Comparison of ENCODE assay signal across 18 cellular contexts in genomic region chr13:49295231-49295630, GRCh38.
"Had no signal": no experiment of that assay in that cellular context is flagged by ENCODE, and none has a peak within 500 bp of the region (broad histone marks: within the 10 kb centered on the region; RNA-seq: fewer than 3 reads in every experiment).

No MANE protein-coding gene starts in this region.

- DNase-seq: cortex of kidney; dorsolateral prefrontal cortex; effector CD8-positive, alpha-beta T cell; foreskin melanocyte; mucosa of descending colon; naive thymus-derived CD8-positive, alpha-beta T cell; occipital lobe; right lobe of liver; stimulated activated CD4-positive, alpha-beta T cell treated with anti-CD3 and anti-CD28 coated beads, Interleukin-4, amount 100 ng/mL, for 1 hour; stimulated activated CD8-positive, alpha-beta memory T cell treated with anti-CD3 and anti-CD28 coated beads, Interleukin-4, amount 100 ng/mL, for 48 hours; stimulated activated naive CD8-positive, alpha-beta T cell treated with anti-CD3 and anti-CD28 coated beads, Interleukin-15, Interleukin-2, amounts not matched to agents 100 U/mL and 50 U/mL, for 24 hours had no signal

- H3K9me3 ChIP-seq: mucosa of descending colon, prostate gland, right lobe of liver, thoracic aorta had no signal

- H3K27me3 ChIP-seq: dorsolateral prefrontal cortex, hepatocyte, neural progenitor cell, right lobe of liver had no signal

- H3K4me3 ChIP-seq: dorsolateral prefrontal cortex, hepatocyte, mucosa of descending colon, neural progenitor cell, prostate gland, right lobe of liver, thoracic aorta had no signal

- H3K4me2 ChIP-seq: hepatocyte, neural progenitor cell had no signal

- H3K27me3 Mint-ChIP-seq: naive thymus-derived CD8-positive, alpha-beta T cell; type B pancreatic cell had no signal

- H3K4me3 Mint-ChIP-seq: naive thymus-derived CD8-positive, alpha-beta T cell; neural progenitor cell; stimulated activated effector memory CD8-positive, alpha-beta T cell treated with anti-CD3 and anti-CD28 coated beads, Interleukin-12 subunit alpha, Interleukin-12 subunit beta, amount 100 ng/mL, for 72 hours; type B pancreatic cell had no signal

- H3K27ac Mint-ChIP-seq: neural progenitor cell; stimulated activated effector memory CD8-positive, alpha-beta T cell treated with anti-CD3 and anti-CD28 coated beads, Interleukin-12 subunit alpha, Interleukin-12 subunit beta, amount 100 ng/mL, for 72 hours; type B pancreatic cell had no signal

- H3K4me1 ChIP-seq: neural progenitor cell, parathyroid adenoma, prostate gland had no signal

- H3K36me3 ChIP-seq: neural progenitor cell, prostate gland, right lobe of liver, thoracic aorta had no signal

- H3K79me2 ChIP-seq: hepatocyte, parathyroid adenoma had no signal

- H3K27ac ChIP-seq: hepatocyte, neural progenitor cell, parathyroid adenoma, prostate gland, right lobe of liver, thoracic aorta had no signal

- ATAC-seq: mucosa of descending colon; naive thymus-derived CD8-positive, alpha-beta T cell; right lobe of liver; stimulated activated effector memory CD8-positive, alpha-beta T cell treated with anti-CD3 and anti-CD28 coated beads, Interleukin-12 subunit alpha, Interleukin-12 subunit beta, amount 100 ng/mL, for 72 hours; stimulated activated naive CD8-positive, alpha-beta T cell treated with anti-CD3 and anti-CD28 coated beads, Interleukin-15, Interleukin-2, amounts not matched to agents 100 U/mL and 50 U/mL, for 24 hours had no signal

- H3K9me3 Mint-ChIP-seq: naive thymus-derived CD8-positive, alpha-beta T cell; neural progenitor cell; stimulated activated effector memory CD8-positive, alpha-beta T cell treated with anti-CD3 and anti-CD28 coated beads, Interleukin-12 subunit alpha, Interleukin-12 subunit beta, amount 100 ng/mL, for 72 hours; type B pancreatic cell had no signal

- H2AFZ ChIP-seq: hepatocyte, neural progenitor cell, parathyroid adenoma had no signal
